8 cellular contexts compared by ENCODE assay signal in genomic region chr2:176079851-176080539, GRCh38. TPM values are rescaled to one million over a fixed set of nuclear protein-coding genes. Genes with fewer than 3 reads are reported as not detected.
DNase-seq lines count a peak whose midpoint lies in the region; ATAC-seq and TF ChIP-seq lines count a peak whose summit lies in the region.

No MANE protein-coding gene starts in this region.

- in situ Hi-C loops in Panc1 (cut with HindIII; ENCODE audit: low pct_unique_long_range_greater_than_20kb, low sequenced_read_pairs), result no loop called here

- H3K4me3 Mint-ChIP-seq in CD14-positive monocyte, result peak overlapping the region in 1 of 2 donors; percentile 92
- peak overlapping the region; percentile 64 to 82 (median 76) for H3K4me3 Mint-ChIP-seq in naive thymus-derived CD4-positive, alpha-beta T cell

- no peak overlapping the region for H3K27ac Mint-ChIP-seq in CD14-positive monocyte
- H3K27ac Mint-ChIP-seq in naive thymus-derived CD4-positive, alpha-beta T cell, result peak overlapping the region in 6 of 9 donors; percentile 58 to 98 (median 90)

- H3K27ac ChIP-seq in HEK293 (ENCODE audit: extremely low read depth, low read depth, low read length) (peak overlapping the region; percentile 72; the same call in 1 of the 2 replicates), Panc1 (ENCODE audit: low read length) (no peak overlapping the region), ectodermal cell (ENCODE audit: insufficient read depth, low read depth, low read length, poor library complexity, severe bottlenecking) (no peak overlapping the region)
- H3K27ac ChIP-seq in naive thymus-derived CD4-positive, alpha-beta T cell (ENCODE audit: low read depth, low read length), result no peak overlapping the region
- no peak overlapping the region for H3K27ac ChIP-seq in effector memory CD4-positive, alpha-beta T cell (ENCODE audit: insufficient read depth, low read length, poor library complexity, severe bottlenecking)

- peaks cover 85 to 95% (median 91%) of the 10 kb centered on the region in 3 donors for H3K27me3 Mint-ChIP-seq in CD14-positive monocyte (ENCODE audit: low read depth in 3 of 3)
- H3K27me3 Mint-ChIP-seq in naive thymus-derived CD4-positive, alpha-beta T cell, result peaks cover 67 to 83% (median 80%) of the 10 kb centered on the region in 5 donors

- BruUV-seq in Panc1 (replicated peaks; lab: Mats Ljungman, UMichigan), result no TSS peak

- peaks cover 8 to 15% of the 10 kb centered on the region in 2 donors for H3K36me3 Mint-ChIP-seq in CD14-positive monocyte
- H3K36me3 Mint-ChIP-seq in naive thymus-derived CD4-positive, alpha-beta T cell, result peaks cover 0 to 45% (median 5%) of the 10 kb centered on the region in 5 donors

- peaks cover 26% of the 10 kb centered on the region for H3K4me1 Mint-ChIP-seq in CD14-positive monocyte
- peaks cover 0 to 29% (median 15%) of the 10 kb centered on the region in 7 donors for H3K4me1 Mint-ChIP-seq in naive thymus-derived CD4-positive, alpha-beta T cell

- H3K27me3 ChIP-seq in Panc1 (ENCODE audit: control insufficient read depth, insufficient read depth, low read length) (peaks cover 28% of the 10 kb centered on the region), ectodermal cell (ENCODE audit: control insufficient read depth, insufficient read depth, low read length, poor library complexity, severe bottlenecking) (peaks cover 100% of the 10 kb centered on the region)
- peaks cover 41 to 79% of the 10 kb centered on the region in 2 donors for H3K27me3 ChIP-seq in naive thymus-derived CD4-positive, alpha-beta T cell (ENCODE audit: control insufficient read depth in 2 of 2, insufficient read depth in 2 of 2, low read length in 2 of 2)
- H3K27me3 ChIP-seq in effector memory CD4-positive, alpha-beta T cell (replicated peaks; ENCODE audit: control insufficient read depth, insufficient read depth, low read length, poor library complexity, severe bottlenecking), result peaks cover 79% of the 10 kb centered on the region

- H3K4me1 ChIP-seq in HEK293 (ENCODE audit: control insufficient read depth, insufficient read depth, low read length) (no peaks in the 10 kb centered on the region), Panc1 (ENCODE audit: control insufficient read depth, insufficient read depth, low read length) (no peaks in the 10 kb centered on the region; the same call in 1 of the 2 replicates), ectodermal cell (ENCODE audit: control insufficient read depth, insufficient read depth, low read length) (peaks cover 10% of the 10 kb centered on the region)
- peaks cover 0 to 7% of the 10 kb centered on the region in 2 donors for H3K4me1 ChIP-seq in naive thymus-derived CD4-positive, alpha-beta T cell (ENCODE audit: control insufficient read depth in 2 of 2, insufficient read depth in 2 of 2, low read length in 2 of 2)
- peaks cover 5% of the 10 kb centered on the region for H3K4me1 ChIP-seq in effector memory CD4-positive, alpha-beta T cell (ENCODE audit: control insufficient read depth, insufficient read depth, low read length, poor library complexity, severe bottlenecking)

- H3K4me3 ChIP-seq in HEK293 (ENCODE audit: low read depth, low read length), result peak overlapping the region; percentile 42
- peak overlapping the region; percentile 28 to 43 for H3K4me3 ChIP-seq in Panc1 (ENCODE audit: low read depth in 2 of 2, low read length in 2 of 2)
- H3K4me3 ChIP-seq in ectodermal cell (ENCODE audit: insufficient read depth, low read depth, low read length), result peak overlapping the region; percentile 26
- H3K4me3 ChIP-seq in naive thymus-derived CD4-positive, alpha-beta T cell (ENCODE audit: low read length), result no peak overlapping the region
- no peak overlapping the region for H3K4me3 ChIP-seq in effector memory CD4-positive, alpha-beta T cell (ENCODE audit: insufficient read depth, low read depth, low read length, poor library complexity, severe bottlenecking)

- TF ChIP-seq CTCF in CD14-positive monocyte (IDR thresholded peaks at IDR 0.05) (peak; percentile 74), HEK293 (tag by site-specific recombination; IDR thresholded peaks at IDR 0.05) (peak; percentile 95), Panc1 (IDR thresholded peaks at IDR 0.05) (peak; percentile 82)

- ATAC-seq in Panc1 (peak; percentile 81), HG02610 (IDR thresholded peaks at IDR 0.05; ENCODE audit: unreplicated experiment) (no peak)
- peak; percentile 48 for ATAC-seq in naive thymus-derived CD4-positive, alpha-beta T cell

- peaks cover 10 to 51% (median 35%) of the 10 kb centered on the region in 7 donors for H3K9me3 Mint-ChIP-seq in CD14-positive monocyte
- H3K9me3 Mint-ChIP-seq in naive thymus-derived CD4-positive, alpha-beta T cell, result peaks cover 7 to 84% (median 51%) of the 10 kb centered on the region in 11 donors

- intact Hi-C loops in CD14-positive monocyte (cut with micrococcal nuclease) (loop anchor here in 1 of 2 donors (5.0 kb wide), 2 partner anchors 32 to 42 kb away; partner anchors contain the start of gene HOXD9), Panc1 (cut with micrococcal nuclease; ENCODE audit: unreplicated experiment) (loop anchor here (10.0 kb wide), 1 partner anchor 115 kb away; no protein-coding TSS in a partner anchor)
- intact Hi-C loops in naive thymus-derived CD4-positive, alpha-beta T cell (cut with micrococcal nuclease), result loop anchor here (2.0 to 10.0 kb wide), 7 partner anchors 19 to 1745 kb away; partner anchors contain the start of genes HOXD12 (in 1 of the 2) and SP9 (in 1 of the 2)

- CTCF ChIA-PET in HEK293 (lab: Yijun Ruan, JAX) (interaction anchor here (0.6 to 3.2 kb wide), 33 partner anchors 9 to 1074 kb away, joined by 3 to 44 read pairs (median 3); partner anchors contain the start of genes HOXD12, HOXD13 and LNPK), Panc1 (lab: Charles Lee) (no interaction called here)
- CTCF ChIA-PET in naive thymus-derived CD4-positive, alpha-beta T cell (lab: Charles Lee), result no interaction called here

- H3K36me3 ChIP-seq in HEK293 (ENCODE audit: control insufficient read depth in 2 of 2, insufficient read depth in 1 of 2, low read length in 2 of 2) (no peaks in the 10 kb centered on the region), Panc1 (ENCODE audit: control insufficient read depth, insufficient read depth, low read length) (no peaks in the 10 kb centered on the region), ectodermal cell (ENCODE audit: control insufficient read depth, insufficient read depth, low read length) (no peaks in the 10 kb centered on the region)
- H3K36me3 ChIP-seq in naive thymus-derived CD4-positive, alpha-beta T cell (ENCODE audit: control insufficient read depth in 2 of 3, insufficient read depth in 3 of 3, low read length in 3 of 3), result no peaks in the 10 kb centered on the region
- no peaks in the 10 kb centered on the region for H3K36me3 ChIP-seq in effector memory CD4-positive, alpha-beta T cell (ENCODE audit: control insufficient read depth, insufficient read depth, low read length)

- 1% methylated on average over 80 to 85 of the region's 85 CpGs for WGBS in ectodermal cell, 2 experiments

- DNase-seq in CD14-positive monocyte (ENCODE audit: low spot score) (no peak), Panc1 (ENCODE audit: low read depth, low spot score) (no peak), activated gamma-delta T cell treated with Interleukin-2 at 50 U/mL for 16 hours (no peak)
- DNase-seq in naive thymus-derived CD4-positive, alpha-beta T cell, result no peak
- no peak for DNase-seq in effector memory CD4-positive, alpha-beta T cell

- H3K9me3 ChIP-seq in HEK293 (ENCODE audit: control insufficient read depth, insufficient read depth, low read depth, low read length) (no peaks in the 10 kb centered on the region), Panc1 (ENCODE audit: control insufficient read depth, insufficient read depth, low read depth, low read length) (no peaks in the 10 kb centered on the region), ectodermal cell (ENCODE audit: control insufficient read depth, low read length) (no peaks in the 10 kb centered on the region)
- peaks cover 0 to 59% (median 8%) of the 10 kb centered on the region in 3 experiments for H3K9me3 ChIP-seq in naive thymus-derived CD4-positive, alpha-beta T cell (ENCODE audit: control insufficient read depth in 2 of 3, low read length in 3 of 3)
- H3K9me3 ChIP-seq in effector memory CD4-positive, alpha-beta T cell (ENCODE audit: control insufficient read depth, low read length), result peaks cover 22% of the 10 kb centered on the region

- POLR2A ChIA-PET in HEK293 (lab: Yijun Ruan, JAX), result interaction anchor here (1.0 to 2.7 kb wide), 2 partner anchors 27 to 78 kb away, joined by 5 to 12 read pairs; partner anchors contain the start of genes HOXD11 and LNPK
- POLR2A ChIA-PET in Panc1 (lab: Charles Lee), result no interaction called here
- POLR2A ChIA-PET in naive thymus-derived CD4-positive, alpha-beta T cell (lab: Charles Lee), result no interaction called here

RNA-seq across cellular contexts. Expression of gene EVX2, which starts 3.8 kb away (rescaled TPM):
- polyA plus RNA-seq in CD14-positive monocyte, result not detected
- total RNA-seq in Panc1 (2021; ENCODE audit: unreplicated experiment), result not detected
- polyA plus RNA-seq in Panc1 (2012; ENCODE audit: insufficient read length), result not detected
- not detected for polyA plus RNA-seq in ectodermal cell (2013, experiment 1 of 4)
- polyA plus RNA-seq in ectodermal cell (2013, experiment 2 of 4), result not detected
- polyA plus RNA-seq in ectodermal cell (2013, experiment 3 of 4), result 0.11 TPM
- polyA plus RNA-seq in ectodermal cell (2013, experiment 4 of 4), result 0.08 TPM
- total RNA-seq in naive thymus-derived CD4-positive, alpha-beta T cell, result not detected
- polyA plus RNA-seq in naive thymus-derived CD4-positive, alpha-beta T cell, result not detected

RNA-seq across cellular contexts. Expression of gene HOXD13, which starts 12.5 kb away (rescaled TPM):
- polyA plus RNA-seq in CD14-positive monocyte, result not detected
- not detected for total RNA-seq in Panc1 (2021; ENCODE audit: unreplicated experiment)
- not detected for polyA plus RNA-seq in Panc1 (2012; ENCODE audit: insufficient read length)
- not detected for polyA plus RNA-seq in ectodermal cell (2013, experiment 1 of 4)
- polyA plus RNA-seq in ectodermal cell (2013, experiment 2 of 4), result not detected
- polyA plus RNA-seq in ectodermal cell (2013, experiment 3 of 4), result not detected
- polyA plus RNA-seq in ectodermal cell (2013, experiment 4 of 4), result not detected
- not detected for total RNA-seq in naive thymus-derived CD4-positive, alpha-beta T cell
- polyA plus RNA-seq in naive thymus-derived CD4-positive, alpha-beta T cell, result not detected

RNA-seq across cellular contexts. Expression of gene HOXD12, which starts 19.6 kb away (rescaled TPM):
- not detected for polyA plus RNA-seq in CD14-positive monocyte
- total RNA-seq in Panc1 (2021; ENCODE audit: unreplicated experiment), result 0.13 TPM
- polyA plus RNA-seq in Panc1 (2012; ENCODE audit: insufficient read length), result not detected
- polyA plus RNA-seq in ectodermal cell (2013, experiment 1 of 4), result not detected
- not detected for polyA plus RNA-seq in ectodermal cell (2013, experiment 2 of 4)
- polyA plus RNA-seq in ectodermal cell (2013, experiment 3 of 4), result not detected
- not detected for polyA plus RNA-seq in ectodermal cell (2013, experiment 4 of 4)
- not detected for total RNA-seq in naive thymus-derived CD4-positive, alpha-beta T cell
- polyA plus RNA-seq in naive thymus-derived CD4-positive, alpha-beta T cell, result not detected

RNA-seq across cellular contexts. Expression of gene HOXD11, which starts 27.1 kb away (rescaled TPM):
- polyA plus RNA-seq in CD14-positive monocyte, result not detected
- total RNA-seq in Panc1 (2021; ENCODE audit: unreplicated experiment), result 0.49 TPM
- 0.35 TPM for polyA plus RNA-seq in Panc1 (2012; ENCODE audit: insufficient read length)
- not detected for polyA plus RNA-seq in ectodermal cell (2013, experiment 1 of 4)
- not detected for polyA plus RNA-seq in ectodermal cell (2013, experiment 2 of 4)
- polyA plus RNA-seq in ectodermal cell (2013, experiment 3 of 4), result not detected
- polyA plus RNA-seq in ectodermal cell (2013, experiment 4 of 4), result not detected
- not detected for total RNA-seq in naive thymus-derived CD4-positive, alpha-beta T cell
- not detected for polyA plus RNA-seq in naive thymus-derived CD4-positive, alpha-beta T cell

RNA-seq across cellular contexts. Expression of gene HOXD10, which starts 36.6 kb away (rescaled TPM):
- polyA plus RNA-seq in CD14-positive monocyte, result not detected
- total RNA-seq in Panc1 (2021; ENCODE audit: unreplicated experiment), result not detected
- polyA plus RNA-seq in Panc1 (2012; ENCODE audit: insufficient read length), result 0.46 TPM
- not detected for polyA plus RNA-seq in ectodermal cell (2013, experiment 1 of 4)
- not detected for polyA plus RNA-seq in ectodermal cell (2013, experiment 2 of 4)
- polyA plus RNA-seq in ectodermal cell (2013, experiment 3 of 4), result not detected
- not detected for polyA plus RNA-seq in ectodermal cell (2013, experiment 4 of 4)
- total RNA-seq in naive thymus-derived CD4-positive, alpha-beta T cell, result not detected
- not detected for polyA plus RNA-seq in naive thymus-derived CD4-positive, alpha-beta T cell

Comparison
In these comparisons a context has a peak if more than half of its experiments do, and no peak if none do; other contexts are left out.
1. H3K27ac Mint-ChIP-seq: peak in naive thymus-derived CD4-positive, alpha-beta T cell (6 of 9); none in CD14-positive monocyte (0 of 7).
2. H3K4me3 ChIP-seq: peak in HEK293 (single experiment), Panc1 (2 of 2) and ectodermal cell (single experiment); none in naive thymus-derived CD4-positive, alpha-beta T cell (single experiment) and effector memory CD4-positive, alpha-beta T cell (single experiment).
3. Peak in every context shown above with its lines, with median percentiles within 50 percentile points of each other: CTCF ChIP-seq.